In the genomic region with DNA sequence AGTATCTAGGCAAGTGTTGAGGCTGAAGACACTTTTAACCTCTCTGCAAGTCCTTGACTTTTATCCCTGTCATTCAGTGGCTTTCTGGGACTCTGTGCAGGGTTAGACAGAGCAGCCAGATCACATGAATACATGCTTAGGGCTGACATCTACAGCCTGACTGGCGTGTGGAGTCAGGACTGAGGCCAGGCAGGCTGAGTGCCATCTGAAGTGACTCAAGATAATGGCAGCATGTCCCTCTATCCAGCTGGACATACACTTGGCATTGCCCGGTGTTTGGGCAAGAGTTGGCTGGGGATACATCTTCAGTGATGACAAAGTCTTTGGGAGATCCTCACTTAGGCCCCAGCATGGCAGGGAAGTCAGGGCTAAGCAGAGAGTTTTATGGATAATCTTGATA, we compare ENCODE assay signal across 20 cellular contexts. TPM values are rescaled to one million over a fixed set of nuclear protein-coding genes. Genes with fewer than 3 reads are reported as not detected.
DNase-seq lines count a peak whose midpoint lies in the region; ATAC-seq, FAIRE-seq and TF ChIP-seq lines count a peak whose summit lies in the region.
"Had no signal": no experiment of that assay in that cellular context is flagged by ENCODE, and none has a peak within 500 bp of the region (broad histone marks: within the 10 kb centered on the region; RNA-seq: fewer than 3 reads in every experiment).

No MANE protein-coding gene starts in this region.

- H3K36me3 Mint-ChIP-seq in stimulated activated effector memory CD8-positive, alpha-beta T cell treated with anti-CD3 and anti-CD28 coated beads, Interleukin-12 subunit alpha, Interleukin-12 subunit beta, amount 100 ng/mL, for 72 hours: no peaks in the 10 kb centered on the region
- H3K36me3 Mint-ChIP-seq: CD4-positive, CD25-positive, alpha-beta regulatory T cell had no signal

- WGBS in HepG2 (ENCODE audit: low lambda C conversion rate): 80% methylated on average over 1 of the region's 2 CpGs

- DNase-seq in Right ventricle myocardium inferior (ENCODE audit: missing footprints) (no peak), right atrium auricular region (ENCODE audit: low spot score) (no peak), Right ventricle myocardium superior (peak; percentile 68), HepG2 (ENCODE audit: low spot score) (no peak), middle frontal gyrus (ENCODE audit: extremely low spot score, low spot score) (no peak), KBM-7 (no peak)
- no peak for DNase-seq in stimulated activated effector memory CD8-positive, alpha-beta T cell treated with anti-CD3 and anti-CD28 coated beads, Interleukin-12 subunit alpha, Interleukin-12 subunit beta, amount 100 ng/mL, for 72 hours (ENCODE audit: low spot score in 2 of 2)
- no peak for DNase-seq in stimulated activated CD4-positive, alpha-beta T cell treated with anti-CD3 and anti-CD28 coated beads, Interleukin-2, amount 100 ng/mL, for 24 hours
- DNase-seq: 8988T; Calu3; CD4-positive, CD25-positive, alpha-beta regulatory T cell; GOT3; NCI-H1417 treated with DMSO at 0.1 percent for 48 hours; NCI-H2029 treated with DMSO at 0.1 percent for 48 hours; NCI-H510A treated with DMSO at 0.1 percent for 48 hours had no signal

- no peaks in the 10 kb centered on the region for H3K4me1 ChIP-seq in right atrium auricular region
- peaks cover 44% of the 10 kb centered on the region for H3K4me1 ChIP-seq in HepG2 (ENCODE audit: insufficient read depth, low read length)
- H3K4me1 ChIP-seq: SJSA1 had no signal

- no peaks in the 10 kb centered on the region for H3K4me1 Mint-ChIP-seq in stimulated activated effector memory CD8-positive, alpha-beta T cell treated with anti-CD3 and anti-CD28 coated beads, Interleukin-12 subunit alpha, Interleukin-12 subunit beta, amount 100 ng/mL, for 72 hours
- H3K4me1 Mint-ChIP-seq: CD4-positive, CD25-positive, alpha-beta regulatory T cell had no signal

- no peak overlapping the region for H3K4me2 ChIP-seq in HepG2 (ENCODE audit: low read depth, low read length)

- no peak overlapping the region for H3K27ac ChIP-seq in right atrium auricular region
- no peak overlapping the region for H3K27ac ChIP-seq in HepG2 (ENCODE audit: extremely low read length, insufficient read depth, low read length)
- H3K27ac ChIP-seq: SJSA1 had no signal

- H3K27ac Mint-ChIP-seq in stimulated activated effector memory CD8-positive, alpha-beta T cell treated with anti-CD3 and anti-CD28 coated beads, Interleukin-12 subunit alpha, Interleukin-12 subunit beta, amount 100 ng/mL, for 72 hours: peak overlapping the region; percentile 6
- H3K27ac Mint-ChIP-seq: CD4-positive, CD25-positive, alpha-beta regulatory T cell had no signal

- no peak for TF ChIP-seq POLR2A in HepG2 (IDR thresholded peaks at IDR 0.05; ENCODE audit: insufficient read depth in 1 of 2, low read depth in 2 of 2, low read length in 2 of 2)

- intact Hi-C loops in Right ventricle myocardium inferior (cut with DNase I) (no loop called here), Right ventricle myocardium superior (cut with DNase I) (no loop called here), HepG2 (cut with micrococcal nuclease; ENCODE audit: unreplicated experiment) (no loop called here)

- H2AFZ ChIP-seq in HepG2 (ENCODE audit: low read length): no peak overlapping the region

- no peak for TF ChIP-seq RAD21 in HepG2 (CRISPR knock-in tag; IDR thresholded peaks at IDR 0.05)

- H3K9me3 Mint-ChIP-seq in stimulated activated effector memory CD8-positive, alpha-beta T cell treated with anti-CD3 and anti-CD28 coated beads, Interleukin-12 subunit alpha, Interleukin-12 subunit beta, amount 100 ng/mL, for 72 hours: no peaks in the 10 kb centered on the region

- H3K27me3 ChIP-seq in right atrium auricular region (no peaks in the 10 kb centered on the region), HepG2 (ENCODE audit: control insufficient read depth in 1 of 2, insufficient read depth in 2 of 2, low read length in 2 of 2) (peaks cover 3 to 27% of the 10 kb centered on the region in 2 experiments; a peak in 4 of 5 replicates)

- in situ Hi-C loops in HepG2 (cut with HindIII; ENCODE audit: extremely low pct_ligation_motif_present, low pct_unique_long_range_greater_than_20kb) (no loop called here), KBM-7 (cut with MboI; ENCODE audit: low pct_unique_long_range_greater_than_20kb, low sequenced_read_pairs) (no loop called here)

- no peak overlapping the region for H3K4me3 Mint-ChIP-seq in stimulated activated effector memory CD8-positive, alpha-beta T cell treated with anti-CD3 and anti-CD28 coated beads, Interleukin-12 subunit alpha, Interleukin-12 subunit beta, amount 100 ng/mL, for 72 hours
- H3K4me3 Mint-ChIP-seq: CD4-positive, CD25-positive, alpha-beta regulatory T cell had no signal

- POLR2A ChIA-PET in HepG2 (lab: Yijun Ruan, JAX): no interaction called here

- H3K9me3 ChIP-seq in right atrium auricular region: no peaks in the 10 kb centered on the region
- no peaks in the 10 kb centered on the region for H3K9me3 ChIP-seq in HepG2 (ENCODE audit: low read length)
- H3K9me3 ChIP-seq: SJSA1 had no signal

- TF ChIP-seq CTCF in right atrium auricular region (IDR thresholded peaks at IDR 0.05) (no peak), HepG2 (CRISPR knock-in tag; IDR thresholded peaks at IDR 0.05) (no peak)

- no peaks in the 10 kb centered on the region for H4K20me1 ChIP-seq in HepG2 (ENCODE audit: insufficient read depth, low read length)

- TF ChIP-seq EP300 in HepG2 (IDR thresholded peaks at IDR 0.05; ENCODE audit: low read depth in 2 of 2, low read length in 2 of 2) (no peak), HepG2 (CRISPR knock-in tag; IDR thresholded peaks at IDR 0.05; ENCODE audit: borderline replicate concordance) (no peak)

- H3K9ac ChIP-seq in HepG2 (ENCODE audit: insufficient read depth, low read depth, low read length): no peak overlapping the region

- FAIRE-seq in HepG2 (lab: Jason Lieb, UNC): no peak
- FAIRE-seq: GM12878, RCC 7860 had no signal

- H3K36me3 ChIP-seq in right atrium auricular region (no peaks in the 10 kb centered on the region), HepG2 (replicated peaks in 1 of 2; ENCODE audit: control insufficient read depth in 1 of 2, insufficient read depth in 2 of 2, low read length in 2 of 2) (no peaks in the 10 kb centered on the region)
- H3K36me3 ChIP-seq: SJSA1 had no signal

- BruUV-seq in HepG2 (replicated peaks; lab: Mats Ljungman, UMichigan): no TSS peak

- no peaks in the 10 kb centered on the region for H3K79me2 ChIP-seq in HepG2 (ENCODE audit: insufficient read depth, low read length)

- H3K4me3 ChIP-seq in right atrium auricular region (no peak overlapping the region), HepG2 (replicated peaks in 1 of 3; ENCODE audit: insufficient read depth in 1 of 3, low read depth in 2 of 3, low read length in 3 of 3) (no peak overlapping the region)
- H3K4me3 ChIP-seq: GM12878, SJSA1 had no signal

- peak; percentile 92 for ATAC-seq in Right ventricle myocardium inferior
- ATAC-seq in Right ventricle myocardium superior (ENCODE audit: poor library complexity): peak; percentile 93
- peak; percentile 17; the same call in 2 of the 3 replicates for ATAC-seq in HepG2
- ATAC-seq in stimulated activated effector memory CD8-positive, alpha-beta T cell treated with anti-CD3 and anti-CD28 coated beads, Interleukin-12 subunit alpha, Interleukin-12 subunit beta, amount 100 ng/mL, for 72 hours: no peak
- ATAC-seq: GM12878 had no signal

- CTCF ChIA-PET in HepG2 (lab: Yijun Ruan, JAX; ENCODE audit: low intra/inter-chr PET ratio, low total read pairs): no interaction called here

RNA-seq across cellular contexts. Expression of a gene that starts 22.4 kb away (rescaled TPM):
- total RNA-seq in Right ventricle myocardium inferior (0.08 TPM), right atrium auricular region (under 1 TPM; 0.08 to 0.11 TPM), Right ventricle myocardium superior (0.08 TPM), HepG2 (2016; rRNA removed; fragmentation: Illumina TruSeq; extraction: Trizol) (not detected in 2 replicates)
- not detected in 2 replicates for total RNA-seq in HepG2 (2016; cell fraction: cytosol; rRNA removed; fragmentation: Illumina TruSeq; extraction: Trizol; ENCODE audit: low read depth)
- not detected in 2 replicates for total RNA-seq in HepG2 (2016; cell fraction: insoluble cytoplasmic fraction; rRNA removed; fragmentation: Illumina TruSeq; extraction: Trizol)
- total RNA-seq in HepG2 (2016; cell fraction: membrane; rRNA removed; fragmentation: Illumina TruSeq; extraction: Trizol): not detected in 2 replicates
- total RNA-seq in HepG2 (2016; cell fraction: nucleus; rRNA removed; fragmentation: Illumina TruSeq; extraction: Trizol): not detected in 2 replicates
- 0.08 and 0.27 TPM in 2 replicates for polyA plus RNA-seq in HepG2 (2011; rRNA removed)
- 0.04 and 0.06 TPM in 2 replicates for polyA plus RNA-seq in HepG2 (2011; cell fraction: cytosol; rRNA removed)
- polyA plus RNA-seq in HepG2 (2011; cell fraction: nucleus; rRNA removed): 1.3 and 1.5 TPM in 2 replicates
- polyA plus RNA-seq in HepG2 (2012): 0.09 and 0.39 TPM in 2 replicates
- polyA plus RNA-seq in HepG2 (2016; cell fraction: cytosol; fragmentation: Illumina TruSeq; extraction: Trizol; ENCODE audit: low read depth): not detected in 2 replicates
- polyA plus RNA-seq in HepG2 (2016; cell fraction: insoluble cytoplasmic fraction; fragmentation: Illumina TruSeq; extraction: Trizol; ENCODE audit: low read depth): not detected in 2 replicates
- not detected in 2 replicates for polyA plus RNA-seq in HepG2 (2016; cell fraction: membrane; fragmentation: Illumina TruSeq; extraction: Trizol; ENCODE audit: low read depth)
- polyA plus RNA-seq in HepG2 (2016; cell fraction: nucleus; fragmentation: Illumina TruSeq; extraction: Trizol; ENCODE audit: insufficient read depth, low read depth): not detected in 2 replicates
- polyA minus RNA-seq in HepG2 (2011; rRNA and poly(A)+ RNA removed; ENCODE audit: low replicate concordance): 0.02 and 0.16 TPM in 2 replicates
- 0.09 and 0.30 TPM in 2 replicates for polyA minus RNA-seq in HepG2 (2011; cell fraction: cytosol; rRNA and poly(A)+ RNA removed)
- polyA minus RNA-seq in HepG2 (2011; cell fraction: nucleus; rRNA and poly(A)+ RNA removed): 0.39 and 0.62 TPM in 2 replicates
- total RNA-seq: CD4-positive, CD25-positive, alpha-beta regulatory T cell; G401; LHCN-M2; SJSA1 had no signal
- polyA plus RNA-seq: CD4-positive, CD25-positive, alpha-beta regulatory T cell; GM12878 had no signal

RNA-seq across cellular contexts. Expression of a gene that starts 22.5 kb away (rescaled TPM):
- not detected for total RNA-seq in Right ventricle myocardium inferior
- total RNA-seq in right atrium auricular region: not detected
- not detected for total RNA-seq in Right ventricle myocardium superior
- total RNA-seq in HepG2 (2016; rRNA removed; fragmentation: Illumina TruSeq; extraction: Trizol): not detected in 2 replicates
- total RNA-seq in HepG2 (2016; cell fraction: cytosol; rRNA removed; fragmentation: Illumina TruSeq; extraction: Trizol; ENCODE audit: low read depth): not detected in 2 replicates
- not detected in 2 replicates for total RNA-seq in HepG2 (2016; cell fraction: insoluble cytoplasmic fraction; rRNA removed; fragmentation: Illumina TruSeq; extraction: Trizol)
- total RNA-seq in HepG2 (2016; cell fraction: membrane; rRNA removed; fragmentation: Illumina TruSeq; extraction: Trizol): not detected in 2 replicates
- not detected in 2 replicates for total RNA-seq in HepG2 (2016; cell fraction: nucleus; rRNA removed; fragmentation: Illumina TruSeq; extraction: Trizol)
- 0.32 and 0.61 TPM in 2 replicates for polyA plus RNA-seq in HepG2 (2011; rRNA removed)
- 0.27 TPM in 2 replicates for polyA plus RNA-seq in HepG2 (2011; cell fraction: cytosol; rRNA removed)
- polyA plus RNA-seq in HepG2 (2011; cell fraction: nucleus; rRNA removed): 0.90 and 1.2 TPM in 2 replicates
- polyA plus RNA-seq in HepG2 (2012): 0.12 and 0.71 TPM in 2 replicates
- not detected in 2 replicates for polyA plus RNA-seq in HepG2 (2016; cell fraction: cytosol; fragmentation: Illumina TruSeq; extraction: Trizol; ENCODE audit: low read depth)
- not detected in 2 replicates for polyA plus RNA-seq in HepG2 (2016; cell fraction: insoluble cytoplasmic fraction; fragmentation: Illumina TruSeq; extraction: Trizol; ENCODE audit: low read depth)
- not detected in 2 replicates for polyA plus RNA-seq in HepG2 (2016; cell fraction: membrane; fragmentation: Illumina TruSeq; extraction: Trizol; ENCODE audit: low read depth)
- not detected in 2 replicates for polyA plus RNA-seq in HepG2 (2016; cell fraction: nucleus; fragmentation: Illumina TruSeq; extraction: Trizol; ENCODE audit: insufficient read depth, low read depth)
- 0.32 TPM in 1 of 2 replicates, not detected in the other for polyA minus RNA-seq in HepG2 (2011; rRNA and poly(A)+ RNA removed; ENCODE audit: low replicate concordance)
- polyA minus RNA-seq in HepG2 (2011; cell fraction: cytosol; rRNA and poly(A)+ RNA removed): not detected in 2 replicates
- polyA minus RNA-seq in HepG2 (2011; cell fraction: nucleus; rRNA and poly(A)+ RNA removed): 0.37 TPM in 1 of 2 replicates, not detected in the other
- total RNA-seq: Calu3; CD4-positive, CD25-positive, alpha-beta regulatory T cell; G401; GM12878; LHCN-M2; SJSA1 had no signal
- polyA plus RNA-seq: CD4-positive, CD25-positive, alpha-beta regulatory T cell; GM12878 had no signal

RNA-seq across cellular contexts. Expression of a gene that starts 38.1 kb away (rescaled TPM):
- total RNA-seq in Right ventricle myocardium inferior (0.68 TPM), right atrium auricular region (1 to 10 TPM in 1 of 2 donors, under 1 TPM in 1; 0.41 to 2.7 TPM), Right ventricle myocardium superior (0.56 TPM), HepG2 (2016; rRNA removed; fragmentation: Illumina TruSeq; extraction: Trizol) (not detected in 2 replicates)
- not detected in 2 replicates for total RNA-seq in HepG2 (2016; cell fraction: cytosol; rRNA removed; fragmentation: Illumina TruSeq; extraction: Trizol; ENCODE audit: low read depth)
- not detected in 2 replicates for total RNA-seq in HepG2 (2016; cell fraction: insoluble cytoplasmic fraction; rRNA removed; fragmentation: Illumina TruSeq; extraction: Trizol)
- not detected in 2 replicates for total RNA-seq in HepG2 (2016; cell fraction: membrane; rRNA removed; fragmentation: Illumina TruSeq; extraction: Trizol)
- total RNA-seq in HepG2 (2016; cell fraction: nucleus; rRNA removed; fragmentation: Illumina TruSeq; extraction: Trizol): not detected in 2 replicates
- polyA plus RNA-seq in HepG2 (2011; rRNA removed): 0.10 TPM in 1 of 2 replicates, not detected in the other
- 0.03 and 0.07 TPM in 2 replicates for polyA plus RNA-seq in HepG2 (2011; cell fraction: cytosol; rRNA removed)
- 0.14 TPM in 1 of 2 replicates, not detected in the other for polyA plus RNA-seq in HepG2 (2011; cell fraction: nucleus; rRNA removed)
- polyA plus RNA-seq in HepG2 (2012): 0.19 TPM in 1 of 2 replicates, not detected in the other
- polyA plus RNA-seq in HepG2 (2016; cell fraction: cytosol; fragmentation: Illumina TruSeq; extraction: Trizol; ENCODE audit: low read depth): not detected in 2 replicates
- polyA plus RNA-seq in HepG2 (2016; cell fraction: insoluble cytoplasmic fraction; fragmentation: Illumina TruSeq; extraction: Trizol; ENCODE audit: low read depth): not detected in 2 replicates
- not detected in 2 replicates for polyA plus RNA-seq in HepG2 (2016; cell fraction: membrane; fragmentation: Illumina TruSeq; extraction: Trizol; ENCODE audit: low read depth)
- not detected in 2 replicates for polyA plus RNA-seq in HepG2 (2016; cell fraction: nucleus; fragmentation: Illumina TruSeq; extraction: Trizol; ENCODE audit: insufficient read depth, low read depth)
- 0.14 TPM in 2 replicates for polyA minus RNA-seq in HepG2 (2011; rRNA and poly(A)+ RNA removed; ENCODE audit: low replicate concordance)
- not detected in 2 replicates for polyA minus RNA-seq in HepG2 (2011; cell fraction: cytosol; rRNA and poly(A)+ RNA removed)
- not detected in 2 replicates for polyA minus RNA-seq in HepG2 (2011; cell fraction: nucleus; rRNA and poly(A)+ RNA removed)
- total RNA-seq: Calu3; CD4-positive, CD25-positive, alpha-beta regulatory T cell; G401; LHCN-M2; SJSA1 had no signal
- polyA plus RNA-seq: CD4-positive, CD25-positive, alpha-beta regulatory T cell; GM12878 had no signal

RNA-seq across cellular contexts. Expression of a gene that starts 38.2 kb away (rescaled TPM):
- 1.0 TPM for total RNA-seq in Right ventricle myocardium inferior
- 1 to 10 TPM; 1.1 to 3.6 TPM for total RNA-seq in right atrium auricular region
- 1.2 TPM for total RNA-seq in Right ventricle myocardium superior
- not detected in 2 replicates for total RNA-seq in HepG2 (2016; rRNA removed; fragmentation: Illumina TruSeq; extraction: Trizol)
- not detected in 2 replicates for total RNA-seq in HepG2 (2016; cell fraction: cytosol; rRNA removed; fragmentation: Illumina TruSeq; extraction: Trizol; ENCODE audit: low read depth)
- total RNA-seq in HepG2 (2016; cell fraction: insoluble cytoplasmic fraction; rRNA removed; fragmentation: Illumina TruSeq; extraction: Trizol): not detected in 2 replicates
- not detected in 2 replicates for total RNA-seq in HepG2 (2016; cell fraction: membrane; rRNA removed; fragmentation: Illumina TruSeq; extraction: Trizol)
- not detected in 2 replicates for total RNA-seq in HepG2 (2016; cell fraction: nucleus; rRNA removed; fragmentation: Illumina TruSeq; extraction: Trizol)
- 0.03 TPM in 1 of 2 replicates, not detected in the other for polyA plus RNA-seq in HepG2 (2011; rRNA removed)
- polyA plus RNA-seq in HepG2 (2011; cell fraction: cytosol; rRNA removed): not detected in 2 replicates
- 0.03 TPM in 1 of 2 replicates, not detected in the other for polyA plus RNA-seq in HepG2 (2011; cell fraction: nucleus; rRNA removed)
- 0.28 and 0.65 TPM in 2 replicates for polyA plus RNA-seq in HepG2 (2012)
- not detected in 2 replicates for polyA plus RNA-seq in HepG2 (2016; cell fraction: cytosol; fragmentation: Illumina TruSeq; extraction: Trizol; ENCODE audit: low read depth)
- 0.13 TPM in 1 of 2 replicates, not detected in the other for polyA plus RNA-seq in HepG2 (2016; cell fraction: insoluble cytoplasmic fraction; fragmentation: Illumina TruSeq; extraction: Trizol; ENCODE audit: low read depth)
- not detected in 2 replicates for polyA plus RNA-seq in HepG2 (2016; cell fraction: membrane; fragmentation: Illumina TruSeq; extraction: Trizol; ENCODE audit: low read depth)
- polyA plus RNA-seq in HepG2 (2016; cell fraction: nucleus; fragmentation: Illumina TruSeq; extraction: Trizol; ENCODE audit: insufficient read depth, low read depth): not detected in 2 replicates
- 0.47 TPM in 1 of 2 replicates, not detected in the other for polyA minus RNA-seq in HepG2 (2011; rRNA and poly(A)+ RNA removed; ENCODE audit: low replicate concordance)
- not detected in 2 replicates for polyA minus RNA-seq in HepG2 (2011; cell fraction: cytosol; rRNA and poly(A)+ RNA removed)
- not detected in 2 replicates for polyA minus RNA-seq in HepG2 (2011; cell fraction: nucleus; rRNA and poly(A)+ RNA removed)
- total RNA-seq: CD4-positive, CD25-positive, alpha-beta regulatory T cell; G401; SJSA1 had no signal
